1 cellular context compared by ENCODE assay signal in the genomic region with DNA sequence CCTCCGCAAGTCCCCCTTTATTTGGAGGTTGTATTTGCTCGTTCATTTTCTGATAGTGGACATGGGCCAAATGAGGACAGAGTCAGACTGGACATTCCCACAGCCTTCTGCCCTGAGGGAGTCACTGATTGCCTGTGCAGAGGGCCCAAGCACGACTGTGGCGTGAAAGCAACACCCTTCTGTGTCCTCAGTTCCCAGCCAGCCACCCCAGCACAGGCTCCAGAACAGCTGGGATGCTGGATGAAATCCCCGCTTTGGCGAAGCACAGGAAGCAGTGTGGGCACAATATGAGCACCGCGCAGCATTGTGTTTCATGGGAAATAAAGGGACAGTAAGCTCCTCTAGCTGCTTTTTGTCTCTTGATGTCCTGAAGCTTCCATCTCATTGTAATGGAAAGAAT.
TF ChIP-seq lines count a peak whose summit lies in the region.

No MANE protein-coding gene starts in this region.

TF ChIP-seq in H1, 55 proteins besides CTCF, POLR2A, EP300 and RAD21:
- TF ChIP-seq CHD1 (IDR thresholded peaks at IDR 0.05; ENCODE audit: low read depth, low read length) (no peak), NANOG (IDR thresholded peaks at IDR 0.05; ENCODE audit: insufficient read depth, low read depth, low read length, poor library complexity, severe bottlenecking) (no peak), ZNF274 (IDR thresholded peaks at IDR 0.05; ENCODE audit: borderline replicate concordance, extremely low read depth, low read length) (no peak), BCL11A (IDR thresholded peaks at IDR 0.05; ENCODE audit: low read depth in 2 of 2, low read length in 2 of 2) (no peak)
- TF ChIP-seq, protein P1, sequence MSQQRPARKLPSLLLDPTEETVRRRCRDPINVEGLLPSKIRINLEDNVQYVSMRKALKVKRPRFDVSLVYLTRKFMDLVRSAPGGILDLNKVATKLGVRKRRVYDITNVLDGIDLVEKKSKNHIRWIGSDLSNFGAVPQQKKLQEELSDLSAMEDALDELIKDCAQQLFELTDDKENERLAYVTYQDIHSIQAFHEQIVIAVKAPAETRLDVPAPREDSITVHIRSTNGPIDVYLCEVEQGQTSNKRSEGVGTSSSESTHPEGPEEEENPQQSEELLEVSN (IDR thresholded peaks at IDR 0.05), result no peak
TF ChIP-seq in H1: peak in this region for 0.
